ENCODE assay signal across 1 cellular context in genomic region chr5:178213003-178213449, GRCh38.
TF ChIP-seq lines count a peak whose summit lies in the region.

No MANE protein-coding gene starts in this region.

TF ChIP-seq in K562, 482 proteins besides CTCF, POLR2A, EP300 and RAD21 (continues in another document):
- peak; percentile 57 for TF ChIP-seq POLR2B (IDR thresholded peaks at IDR 0.05; ENCODE audit: low read depth, partially characterized antibody)
- TF ChIP-seq, protein P1, sequence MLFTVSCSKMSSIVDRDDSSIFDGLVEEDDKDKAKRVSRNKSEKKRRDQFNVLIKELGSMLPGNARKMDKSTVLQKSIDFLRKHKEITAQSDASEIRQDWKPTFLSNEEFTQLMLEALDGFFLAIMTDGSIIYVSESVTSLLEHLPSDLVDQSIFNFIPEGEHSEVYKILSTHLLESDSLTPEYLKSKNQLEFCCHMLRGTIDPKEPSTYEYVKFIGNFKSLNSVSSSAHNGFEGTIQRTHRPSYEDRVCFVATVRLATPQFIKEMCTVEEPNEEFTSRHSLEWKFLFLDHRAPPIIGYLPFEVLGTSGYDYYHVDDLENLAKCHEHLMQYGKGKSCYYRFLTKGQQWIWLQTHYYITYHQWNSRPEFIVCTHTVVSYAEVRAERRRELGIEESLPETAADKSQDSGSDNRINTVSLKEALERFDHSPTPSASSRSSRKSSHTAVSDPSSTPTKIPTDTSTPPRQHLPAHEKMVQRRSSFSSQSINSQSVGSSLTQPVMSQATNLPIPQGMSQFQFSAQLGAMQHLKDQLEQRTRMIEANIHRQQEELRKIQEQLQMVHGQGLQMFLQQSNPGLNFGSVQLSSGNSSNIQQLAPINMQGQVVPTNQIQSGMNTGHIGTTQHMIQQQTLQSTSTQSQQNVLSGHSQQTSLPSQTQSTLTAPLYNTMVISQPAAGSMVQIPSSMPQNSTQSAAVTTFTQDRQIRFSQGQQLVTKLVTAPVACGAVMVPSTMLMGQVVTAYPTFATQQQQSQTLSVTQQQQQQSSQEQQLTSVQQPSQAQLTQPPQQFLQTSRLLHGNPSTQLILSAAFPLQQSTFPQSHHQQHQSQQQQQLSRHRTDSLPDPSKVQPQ (CRISPR knock-in tag; IDR thresholded peaks at IDR 0.05; ENCODE audit: borderline replicate concordance), result no peak
- TF ChIP-seq ZBED1 (IDR thresholded peaks at IDR 0.05), result no peak
- TF ChIP-seq TAF15 (IDR thresholded peaks at IDR 0.05; ENCODE audit: low read depth, low read length), result 0 out of 2 replicates have a peak, but pooled peaks have one; percentile 52
- TF ChIP-seq FOXA3 (CRISPR knock-in tag; conservative IDR thresholded peaks at IDR 0.05 in 1 of 2, IDR thresholded peaks at IDR 0.05 in 1 of 2), result no peak
- TF ChIP-seq NFE2L1 (tag; IDR thresholded peaks at IDR 0.05; ENCODE audit: borderline replicate concordance, low read depth), result no peak
- TF ChIP-seq HBP1 (CRISPR knock-in tag; IDR thresholded peaks at IDR 0.05), result no peak
- TF ChIP-seq SUPT5H (IDR thresholded peaks at IDR 0.05), result peak; percentile 68
- no peak for TF ChIP-seq ATF6 (CRISPR knock-in tag; IDR thresholded peaks at IDR 0.05)
- TF ChIP-seq JUNB (CRISPR knock-in tag; conservative IDR thresholded peaks at IDR 0.05), result no peak
- TF ChIP-seq, protein P2, sequence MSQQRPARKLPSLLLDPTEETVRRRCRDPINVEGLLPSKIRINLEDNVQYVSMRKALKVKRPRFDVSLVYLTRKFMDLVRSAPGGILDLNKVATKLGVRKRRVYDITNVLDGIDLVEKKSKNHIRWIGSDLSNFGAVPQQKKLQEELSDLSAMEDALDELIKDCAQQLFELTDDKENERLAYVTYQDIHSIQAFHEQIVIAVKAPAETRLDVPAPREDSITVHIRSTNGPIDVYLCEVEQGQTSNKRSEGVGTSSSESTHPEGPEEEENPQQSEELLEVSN (IDR thresholded peaks at IDR 0.05; ENCODE audit: borderline replicate concordance in 1 of 2, extremely low read depth in 1 of 2, insufficient read depth in 1 of 2, insufficient read length in 1 of 2, low read depth in 1 of 2, low read length in 1 of 2, poor library complexity in 1 of 2, severe bottlenecking in 1 of 2), result no peak
- TF ChIP-seq HDAC6 (IDR thresholded peaks at IDR 0.05; ENCODE audit: low read depth, low read length), result no peak
- 0 out of 2 replicates have a peak, but pooled peaks have one; percentile 25 for TF ChIP-seq FOXK1 (CRISPR knock-in tag; IDR thresholded peaks at IDR 0.05; ENCODE audit: borderline replicate concordance)
- TF ChIP-seq ZZZ3 (IDR thresholded peaks at IDR 0.05), result no peak
- TF ChIP-seq BMI1 (IDR thresholded peaks at IDR 0.05; ENCODE audit: low read length), result no peak
- no peak for TF ChIP-seq GABPB1 (CRISPR knock-in tag; IDR thresholded peaks at IDR 0.05)
- peak; percentile 15; the same call in 1 of the 2 replicates for TF ChIP-seq POLR2AphosphoS5 (IDR thresholded peaks at IDR 0.05; ENCODE audit: control insufficient read depth, insufficient read depth, low read depth, low read length)
- no peak for TF ChIP-seq CREB3 (tag; conservative IDR thresholded peaks at IDR 0.05; ENCODE audit: low read depth)
- no peak for TF ChIP-seq KDM1A (IDR thresholded peaks at IDR 0.05)
- TF ChIP-seq POLR2G (IDR thresholded peaks at IDR 0.05; ENCODE audit: low read depth, low read length), result peak; percentile 81
- TF ChIP-seq RBM22 (IDR thresholded peaks at IDR 0.05; ENCODE audit: low read depth, low read length, poor library complexity, severe bottlenecking), result peak; percentile 82
- TF ChIP-seq ZMIZ1 (IDR thresholded peaks at IDR 0.05; ENCODE audit: low read depth in 2 of 2, low read length in 2 of 2), result 0 out of 4 replicates have a peak, but pooled peaks of 1 of the 2 experiments have one; percentile 30
- no peak for TF ChIP-seq ZKSCAN8 (CRISPR knock-in tag; IDR thresholded peaks at IDR 0.05)
- no peak; the same call in 1 of the 2 replicates for TF ChIP-seq TEAD4 (IDR thresholded peaks at IDR 0.05; ENCODE audit: low read length)
- TF ChIP-seq TEAD4 (CRISPR knock-in tag; IDR thresholded peaks at IDR 0.05; ENCODE audit: borderline replicate concordance), result no peak
- TF ChIP-seq ZNF764 (CRISPR knock-in tag; IDR thresholded peaks at IDR 0.05; ENCODE audit: low read depth), result no peak
- TF ChIP-seq TCF15 (CRISPR knock-in tag; IDR thresholded peaks at IDR 0.05), result no peak
- no peak for TF ChIP-seq ELK3 (CRISPR knock-in tag; IDR thresholded peaks at IDR 0.05)
- TF ChIP-seq PRPF4 (IDR thresholded peaks at IDR 0.05; ENCODE audit: insufficient read depth, low read depth, low read length, poor library complexity, severe bottlenecking), result no peak
- no peak for TF ChIP-seq CREB5 (CRISPR knock-in tag; IDR thresholded peaks at IDR 0.05)
- no peak for TF ChIP-seq FOS (IDR thresholded peaks at IDR 0.05; ENCODE audit: extremely low read depth, insufficient read length)
- TF ChIP-seq, protein P3, sequence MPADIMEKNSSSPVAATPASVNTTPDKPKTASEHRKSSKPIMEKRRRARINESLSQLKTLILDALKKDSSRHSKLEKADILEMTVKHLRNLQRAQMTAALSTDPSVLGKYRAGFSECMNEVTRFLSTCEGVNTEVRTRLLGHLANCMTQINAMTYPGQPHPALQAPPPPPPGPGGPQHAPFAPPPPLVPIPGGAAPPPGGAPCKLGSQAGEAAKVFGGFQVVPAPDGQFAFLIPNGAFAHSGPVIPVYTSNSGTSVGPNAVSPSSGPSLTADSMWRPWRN (IDR thresholded peaks at IDR 0.05; ENCODE audit: low read depth), result no peak
- TF ChIP-seq, protein P4, sequence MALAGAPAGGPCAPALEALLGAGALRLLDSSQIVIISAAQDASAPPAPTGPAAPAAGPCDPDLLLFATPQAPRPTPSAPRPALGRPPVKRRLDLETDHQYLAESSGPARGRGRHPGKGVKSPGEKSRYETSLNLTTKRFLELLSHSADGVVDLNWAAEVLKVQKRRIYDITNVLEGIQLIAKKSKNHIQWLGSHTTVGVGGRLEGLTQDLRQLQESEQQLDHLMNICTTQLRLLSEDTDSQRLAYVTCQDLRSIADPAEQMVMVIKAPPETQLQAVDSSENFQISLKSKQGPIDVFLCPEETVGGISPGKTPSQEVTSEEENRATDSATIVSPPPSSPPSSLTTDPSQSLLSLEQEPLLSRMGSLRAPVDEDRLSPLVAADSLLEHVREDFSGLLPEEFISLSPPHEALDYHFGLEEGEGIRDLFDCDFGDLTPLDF (CRISPR knock-in tag; IDR thresholded peaks at IDR 0.05), result peak; percentile 23; the same call in 1 of the 2 replicates
- TF ChIP-seq POLR2AphosphoS2 (IDR thresholded peaks at IDR 0.05; ENCODE audit: low read length), result peak; percentile 87; the same call in 1 of the 2 replicates
- no peak for TF ChIP-seq PATZ1 (CRISPR knock-in tag; IDR thresholded peaks at IDR 0.05; ENCODE audit: borderline replicate concordance)
- no peak for TF ChIP-seq MED1 (CRISPR knock-in tag; IDR thresholded peaks at IDR 0.05; ENCODE audit: borderline replicate concordance)
- peak; percentile 70 for TF ChIP-seq RBFOX2 (IDR thresholded peaks at IDR 0.05; ENCODE audit: low read depth, low read length)
- peak; percentile 62; the same call in 1 of the 2 replicates for TF ChIP-seq ZNF134 (CRISPR knock-in tag; conservative IDR thresholded peaks at IDR 0.05)
- no peak for TF ChIP-seq TGIF2 (CRISPR knock-in tag; IDR thresholded peaks at IDR 0.05)
- no peak for TF ChIP-seq SRSF7 (optimal IDR thresholded peaks at IDR 0.05; ENCODE audit: low read depth, low read length)
- TF ChIP-seq HNRNPL (IDR thresholded peaks at IDR 0.05; ENCODE audit: low read depth, low read length), result no peak
